Comparison of ENCODE assay signal across 1 cellular context in the genomic region with DNA sequence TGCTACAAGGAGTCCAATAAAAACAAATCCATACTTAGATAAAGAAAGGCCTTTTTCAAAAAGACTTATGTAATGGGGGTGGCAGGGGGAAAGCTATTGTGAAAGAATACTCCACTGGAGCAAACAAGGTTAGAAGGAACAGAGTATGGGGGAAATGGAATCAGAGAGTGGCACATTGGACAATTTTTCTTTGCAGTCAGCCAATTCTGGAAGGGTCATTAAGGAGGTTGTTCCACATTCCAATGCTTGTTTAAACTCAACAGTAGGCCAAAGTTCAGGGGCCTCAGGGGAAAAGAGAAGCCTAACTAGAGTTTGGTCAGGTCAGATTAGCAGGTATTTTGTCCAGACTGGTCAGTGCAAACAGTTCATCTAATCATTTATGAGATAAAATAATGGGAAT.
TF ChIP-seq lines count a peak whose summit lies in the region.

No MANE protein-coding gene starts in this region.

TF ChIP-seq in HepG2, 621 proteins besides CTCF, POLR2A, EP300 and RAD21 (continued from another document):
- TF ChIP-seq, protein P1, sequence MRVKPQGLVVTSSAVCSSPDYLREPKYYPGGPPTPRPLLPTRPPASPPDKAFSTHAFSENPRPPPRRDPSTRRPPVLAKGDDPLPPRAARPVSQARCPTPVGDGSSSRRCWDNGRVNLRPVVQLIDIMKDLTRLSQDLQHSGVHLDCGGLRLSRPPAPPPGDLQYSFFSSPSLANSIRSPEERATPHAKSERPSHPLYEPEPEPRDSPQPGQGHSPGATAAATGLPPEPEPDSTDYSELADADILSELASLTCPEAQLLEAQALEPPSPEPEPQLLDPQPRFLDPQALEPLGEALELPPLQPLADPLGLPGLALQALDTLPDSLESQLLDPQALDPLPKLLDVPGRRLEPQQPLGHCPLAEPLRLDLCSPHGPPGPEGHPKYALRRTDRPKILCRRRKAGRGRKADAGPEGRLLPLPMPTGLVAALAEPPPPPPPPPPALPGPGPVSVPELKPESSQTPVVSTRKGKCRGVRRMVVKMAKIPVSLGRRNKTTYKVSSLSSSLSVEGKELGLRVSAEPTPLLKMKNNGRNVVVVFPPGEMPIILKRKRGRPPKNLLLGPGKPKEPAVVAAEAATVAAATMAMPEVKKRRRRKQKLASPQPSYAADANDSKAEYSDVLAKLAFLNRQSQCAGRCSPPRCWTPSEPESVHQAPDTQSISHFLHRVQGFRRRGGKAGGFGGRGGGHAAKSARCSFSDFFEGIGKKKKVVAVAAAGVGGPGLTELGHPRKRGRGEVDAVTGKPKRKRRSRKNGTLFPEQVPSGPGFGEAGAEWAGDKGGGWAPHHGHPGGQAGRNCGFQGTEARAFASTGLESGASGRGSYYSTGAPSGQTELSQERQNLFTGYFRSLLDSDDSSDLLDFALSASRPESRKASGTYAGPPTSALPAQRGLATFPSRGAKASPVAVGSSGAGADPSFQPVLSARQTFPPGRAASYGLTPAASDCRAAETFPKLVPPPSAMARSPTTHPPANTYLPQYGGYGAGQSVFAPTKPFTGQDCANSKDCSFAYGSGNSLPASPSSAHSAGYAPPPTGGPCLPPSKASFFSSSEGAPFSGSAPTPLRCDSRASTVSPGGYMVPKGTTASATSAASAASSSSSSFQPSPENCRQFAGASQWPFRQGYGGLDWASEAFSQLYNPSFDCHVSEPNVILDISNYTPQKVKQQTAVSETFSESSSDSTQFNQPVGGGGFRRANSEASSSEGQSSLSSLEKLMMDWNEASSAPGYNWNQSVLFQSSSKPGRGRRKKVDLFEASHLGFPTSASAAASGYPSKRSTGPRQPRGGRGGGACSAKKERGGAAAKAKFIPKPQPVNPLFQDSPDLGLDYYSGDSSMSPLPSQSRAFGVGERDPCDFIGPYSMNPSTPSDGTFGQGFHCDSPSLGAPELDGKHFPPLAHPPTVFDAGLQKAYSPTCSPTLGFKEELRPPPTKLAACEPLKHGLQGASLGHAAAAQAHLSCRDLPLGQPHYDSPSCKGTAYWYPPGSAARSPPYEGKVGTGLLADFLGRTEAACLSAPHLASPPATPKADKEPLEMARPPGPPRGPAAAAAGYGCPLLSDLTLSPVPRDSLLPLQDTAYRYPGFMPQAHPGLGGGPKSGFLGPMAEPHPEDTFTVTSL (CRISPR knock-in tag; IDR thresholded peaks at IDR 0.05; ENCODE audit: borderline replicate concordance) = peak; percentile 58; the same call in 1 of the 2 replicates
- TF ChIP-seq SMARCC2 (IDR thresholded peaks at IDR 0.05) (no peak), KLF13 (CRISPR knock-in tag; IDR thresholded peaks at IDR 0.05) (no peak), IRX3 (CRISPR knock-in tag; IDR thresholded peaks at IDR 0.05; ENCODE audit: borderline replicate concordance, low read depth) (no peak), ZSCAN21 (CRISPR knock-in tag; IDR thresholded peaks at IDR 0.05; ENCODE audit: borderline replicate concordance) (no peak), MED8 (CRISPR knock-in tag; IDR thresholded peaks at IDR 0.05; ENCODE audit: insufficient replicate concordance) (no peak), CEBPB (IDR thresholded peaks at IDR 0.05; ENCODE audit: borderline replicate concordance, low read depth, low read length) (peak; percentile 54; the same call in 1 of the 2 replicates), ZNF615 (CRISPR knock-in tag; IDR thresholded peaks at IDR 0.05; ENCODE audit: borderline replicate concordance) (no peak), HIVEP1 (CRISPR knock-in tag; IDR thresholded peaks at IDR 0.05) (no peak), HNRNPLL (IDR thresholded peaks at IDR 0.05; ENCODE audit: low read depth, low read length, poor library complexity, severe bottlenecking) (no peak), FOSL2 (CRISPR knock-in tag; IDR thresholded peaks at IDR 0.05) (no peak), ZFY (CRISPR knock-in tag; IDR thresholded peaks at IDR 0.05) (peak; percentile 31; the same call in 1 of the 2 replicates), PTBP1 (IDR thresholded peaks at IDR 0.05; ENCODE audit: low read depth, low read length, poor library complexity, severe bottlenecking) (no peak), PLRG1 (conservative IDR thresholded peaks at IDR 0.05) (no peak)
- TF ChIP-seq, protein P2, sequence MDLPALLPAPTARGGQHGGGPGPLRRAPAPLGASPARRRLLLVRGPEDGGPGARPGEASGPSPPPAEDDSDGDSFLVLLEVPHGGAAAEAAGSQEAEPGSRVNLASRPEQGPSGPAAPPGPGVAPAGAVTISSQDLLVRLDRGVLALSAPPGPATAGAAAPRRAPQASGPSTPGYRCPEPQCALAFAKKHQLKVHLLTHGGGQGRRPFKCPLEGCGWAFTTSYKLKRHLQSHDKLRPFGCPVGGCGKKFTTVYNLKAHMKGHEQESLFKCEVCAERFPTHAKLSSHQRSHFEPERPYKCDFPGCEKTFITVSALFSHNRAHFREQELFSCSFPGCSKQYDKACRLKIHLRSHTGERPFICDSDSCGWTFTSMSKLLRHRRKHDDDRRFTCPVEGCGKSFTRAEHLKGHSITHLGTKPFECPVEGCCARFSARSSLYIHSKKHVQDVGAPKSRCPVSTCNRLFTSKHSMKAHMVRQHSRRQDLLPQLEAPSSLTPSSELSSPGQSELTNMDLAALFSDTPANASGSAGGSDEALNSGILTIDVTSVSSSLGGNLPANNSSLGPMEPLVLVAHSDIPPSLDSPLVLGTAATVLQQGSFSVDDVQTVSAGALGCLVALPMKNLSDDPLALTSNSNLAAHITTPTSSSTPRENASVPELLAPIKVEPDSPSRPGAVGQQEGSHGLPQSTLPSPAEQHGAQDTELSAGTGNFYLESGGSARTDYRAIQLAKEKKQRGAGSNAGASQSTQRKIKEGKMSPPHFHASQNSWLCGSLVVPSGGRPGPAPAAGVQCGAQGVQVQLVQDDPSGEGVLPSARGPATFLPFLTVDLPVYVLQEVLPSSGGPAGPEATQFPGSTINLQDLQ (CRISPR knock-in tag; IDR thresholded peaks at IDR 0.05) = no peak
- TF ChIP-seq, protein P3, sequence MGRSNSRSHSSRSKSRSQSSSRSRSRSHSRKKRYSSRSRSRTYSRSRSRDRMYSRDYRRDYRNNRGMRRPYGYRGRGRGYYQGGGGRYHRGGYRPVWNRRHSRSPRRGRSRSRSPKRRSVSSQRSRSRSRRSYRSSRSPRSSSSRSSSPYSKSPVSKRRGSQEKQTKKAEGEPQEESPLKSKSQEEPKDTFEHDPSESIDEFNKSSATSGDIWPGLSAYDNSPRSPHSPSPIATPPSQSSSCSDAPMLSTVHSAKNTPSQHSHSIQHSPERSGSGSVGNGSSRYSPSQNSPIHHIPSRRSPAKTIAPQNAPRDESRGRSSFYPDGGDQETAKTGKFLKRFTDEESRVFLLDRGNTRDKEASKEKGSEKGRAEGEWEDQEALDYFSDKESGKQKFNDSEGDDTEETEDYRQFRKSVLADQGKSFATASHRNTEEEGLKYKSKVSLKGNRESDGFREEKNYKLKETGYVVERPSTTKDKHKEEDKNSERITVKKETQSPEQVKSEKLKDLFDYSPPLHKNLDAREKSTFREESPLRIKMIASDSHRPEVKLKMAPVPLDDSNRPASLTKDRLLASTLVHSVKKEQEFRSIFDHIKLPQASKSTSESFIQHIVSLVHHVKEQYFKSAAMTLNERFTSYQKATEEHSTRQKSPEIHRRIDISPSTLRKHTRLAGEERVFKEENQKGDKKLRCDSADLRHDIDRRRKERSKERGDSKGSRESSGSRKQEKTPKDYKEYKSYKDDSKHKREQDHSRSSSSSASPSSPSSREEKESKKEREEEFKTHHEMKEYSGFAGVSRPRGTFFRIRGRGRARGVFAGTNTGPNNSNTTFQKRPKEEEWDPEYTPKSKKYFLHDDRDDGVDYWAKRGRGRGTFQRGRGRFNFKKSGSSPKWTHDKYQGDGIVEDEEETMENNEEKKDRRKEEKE (IDR thresholded peaks at IDR 0.05) = no peak
- TF ChIP-seq, protein P4, sequence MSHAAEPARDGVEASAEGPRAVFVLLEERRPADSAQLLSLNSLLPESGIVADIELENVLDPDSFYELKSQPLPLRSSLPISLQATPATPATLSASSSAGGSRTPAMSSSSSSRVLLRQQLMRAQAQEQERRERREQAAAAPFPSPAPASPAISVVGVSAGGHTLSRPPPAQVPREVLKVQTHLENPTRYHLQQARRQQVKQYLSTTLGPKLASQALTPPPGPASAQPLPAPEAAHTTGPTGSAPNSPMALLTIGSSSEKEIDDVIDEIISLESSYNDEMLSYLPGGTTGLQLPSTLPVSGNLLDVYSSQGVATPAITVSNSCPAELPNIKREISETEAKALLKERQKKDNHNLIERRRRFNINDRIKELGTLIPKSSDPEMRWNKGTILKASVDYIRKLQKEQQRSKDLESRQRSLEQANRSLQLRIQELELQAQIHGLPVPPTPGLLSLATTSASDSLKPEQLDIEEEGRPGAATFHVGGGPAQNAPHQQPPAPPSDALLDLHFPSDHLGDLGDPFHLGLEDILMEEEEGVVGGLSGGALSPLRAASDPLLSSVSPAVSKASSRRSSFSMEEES (CRISPR knock-in tag; IDR thresholded peaks at IDR 0.05) = no peak
- TF ChIP-seq, protein P5, sequence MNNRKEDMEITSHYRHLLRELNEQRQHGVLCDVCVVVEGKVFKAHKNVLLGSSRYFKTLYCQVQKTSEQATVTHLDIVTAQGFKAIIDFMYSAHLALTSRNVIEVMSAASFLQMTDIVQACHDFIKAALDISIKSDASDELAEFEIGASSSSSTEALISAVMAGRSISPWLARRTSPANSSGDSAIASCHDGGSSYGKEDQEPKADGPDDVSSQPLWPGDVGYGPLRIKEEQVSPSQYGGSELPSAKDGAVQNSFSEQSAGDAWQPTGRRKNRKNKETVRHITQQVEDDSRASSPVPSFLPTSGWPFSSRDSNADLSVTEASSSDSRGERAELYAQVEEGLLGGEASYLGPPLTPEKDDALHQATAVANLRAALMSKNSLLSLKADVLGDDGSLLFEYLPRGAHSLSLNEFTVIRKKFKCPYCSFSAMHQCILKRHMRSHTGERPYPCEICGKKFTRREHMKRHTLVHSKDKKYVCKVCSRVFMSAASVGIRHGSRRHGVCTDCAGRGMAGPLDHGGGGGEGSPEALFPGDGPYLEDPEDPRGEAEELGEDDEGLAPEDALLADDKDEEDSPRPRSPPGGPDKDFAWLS (CRISPR knock-in tag; IDR thresholded peaks at IDR 0.05; ENCODE audit: borderline replicate concordance) = no peak
- TF ChIP-seq, protein P6, sequence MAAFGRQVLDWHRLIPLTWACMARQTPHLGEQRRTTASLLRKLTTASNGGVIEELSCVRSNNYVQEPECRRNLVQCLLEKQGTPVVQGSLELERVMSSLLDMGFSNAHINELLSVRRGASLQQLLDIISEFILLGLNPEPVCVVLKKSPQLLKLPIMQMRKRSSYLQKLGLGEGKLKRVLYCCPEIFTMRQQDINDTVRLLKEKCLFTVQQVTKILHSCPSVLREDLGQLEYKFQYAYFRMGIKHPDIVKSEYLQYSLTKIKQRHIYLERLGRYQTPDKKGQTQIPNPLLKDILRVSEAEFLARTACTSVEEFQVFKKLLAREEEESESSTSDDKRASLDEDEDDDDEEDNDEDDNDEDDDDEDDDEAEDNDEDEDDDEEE (CRISPR knock-in tag; IDR thresholded peaks at IDR 0.05) = no peak
- TF ChIP-seq, protein P7, sequence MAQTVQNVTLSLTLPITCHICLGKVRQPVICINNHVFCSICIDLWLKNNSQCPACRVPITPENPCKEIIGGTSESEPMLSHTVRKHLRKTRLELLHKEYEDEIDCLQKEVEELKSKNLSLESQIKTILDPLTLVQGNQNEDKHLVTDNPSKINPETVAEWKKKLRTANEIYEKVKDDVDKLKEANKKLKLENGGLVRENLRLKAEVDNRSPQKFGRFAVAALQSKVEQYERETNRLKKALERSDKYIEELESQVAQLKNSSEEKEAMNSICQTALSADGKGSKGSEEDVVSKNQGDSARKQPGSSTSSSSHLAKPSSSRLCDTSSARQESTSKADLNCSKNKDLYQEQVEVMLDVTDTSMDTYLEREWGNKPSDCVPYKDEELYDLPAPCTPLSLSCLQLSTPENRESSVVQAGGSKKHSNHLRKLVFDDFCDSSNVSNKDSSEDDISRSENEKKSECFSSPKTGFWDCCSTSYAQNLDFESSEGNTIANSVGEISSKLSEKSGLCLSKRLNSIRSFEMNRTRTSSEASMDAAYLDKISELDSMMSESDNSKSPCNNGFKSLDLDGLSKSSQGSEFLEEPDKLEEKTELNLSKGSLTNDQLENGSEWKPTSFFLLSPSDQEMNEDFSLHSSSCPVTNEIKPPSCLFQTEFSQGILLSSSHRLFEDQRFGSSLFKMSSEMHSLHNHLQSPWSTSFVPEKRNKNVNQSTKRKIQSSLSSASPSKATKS (CRISPR knock-in tag; IDR thresholded peaks at IDR 0.05) = no peak
